Comparison of ENCODE assay signal across 1 cellular context in the genomic region with DNA sequence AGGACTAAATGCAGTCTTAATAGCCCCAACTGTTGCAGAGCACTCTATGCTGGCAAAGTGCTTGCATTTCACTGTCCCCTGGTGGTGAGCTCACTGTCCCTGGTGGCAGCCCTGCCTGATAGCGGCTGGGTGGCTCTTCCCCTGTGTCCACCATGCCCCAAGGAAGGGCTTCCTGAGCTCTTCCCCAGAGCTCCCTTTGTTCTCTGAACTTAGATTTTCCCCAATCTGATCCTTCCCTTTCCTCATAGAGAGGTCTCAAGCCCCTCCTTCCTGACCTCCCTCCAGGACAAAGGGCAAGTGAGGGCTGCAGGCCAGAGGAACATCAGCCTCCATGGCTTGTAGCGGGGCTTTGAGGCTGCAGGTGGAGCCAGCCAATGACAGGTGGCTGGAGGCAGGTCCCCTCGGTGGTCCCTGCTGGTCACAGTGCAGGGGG.
TF ChIP-seq lines count a peak whose summit lies in the region.

No MANE protein-coding gene starts in this region.

TF ChIP-seq in HepG2, 621 proteins besides CTCF, POLR2A, EP300 and RAD21 (continued from another document):
- TF ChIP-seq ZNF574 (CRISPR knock-in tag; IDR thresholded peaks at IDR 0.05) (peak; percentile 55; the same call in 1 of the 2 replicates), ZNF329 (CRISPR knock-in tag; IDR thresholded peaks at IDR 0.05; ENCODE audit: low read depth) (peak; percentile 97), YEATS4 (CRISPR knock-in tag; IDR thresholded peaks at IDR 0.05; ENCODE audit: borderline replicate concordance) (no peak), GABPA (IDR thresholded peaks at IDR 0.05; ENCODE audit: low read depth, low read length) (no peak), GABPA (CRISPR knock-in tag; IDR thresholded peaks at IDR 0.05; ENCODE audit: low read depth) (no peak), ZSCAN9 (CRISPR knock-in tag; IDR thresholded peaks at IDR 0.05; ENCODE audit: borderline replicate concordance) (0 out of 2 replicates have a peak, but pooled peaks have one; percentile 20), HOXA3 (CRISPR knock-in tag; IDR thresholded peaks at IDR 0.05) (peak; percentile 34; the same call in 1 of the 2 replicates), ZNF33A (CRISPR knock-in tag; IDR thresholded peaks at IDR 0.05; ENCODE audit: borderline replicate concordance) (no peak), ZNF549 (CRISPR knock-in tag; IDR thresholded peaks at IDR 0.05) (no peak), SRSF9 (IDR thresholded peaks at IDR 0.05; ENCODE audit: borderline replicate concordance, insufficient read depth, low read depth, low read length, poor library complexity, severe bottlenecking) (no peak), NFIB (CRISPR knock-in tag; IDR thresholded peaks at IDR 0.05; ENCODE audit: borderline replicate concordance) (no peak), SOX5 (CRISPR knock-in tag; IDR thresholded peaks at IDR 0.05; ENCODE audit: borderline replicate concordance) (peak; percentile 22; the same call in 1 of the 2 replicates), RXRB (CRISPR knock-in tag; IDR thresholded peaks at IDR 0.05; ENCODE audit: borderline replicate concordance) (peak; percentile 27; the same call in 1 of the 2 replicates), SPEN (CRISPR knock-in tag; IDR thresholded peaks at IDR 0.05; ENCODE audit: low read depth) (no peak), ZNF616 (CRISPR knock-in tag; IDR thresholded peaks at IDR 0.05; ENCODE audit: low read depth) (no peak), ZFP41 (CRISPR knock-in tag; IDR thresholded peaks at IDR 0.05; ENCODE audit: borderline replicate concordance) (0 out of 2 replicates have a peak, but pooled peaks have one; percentile 56), NR1H2 (CRISPR knock-in tag; IDR thresholded peaks at IDR 0.05; ENCODE audit: borderline replicate concordance, low read depth) (0 out of 2 replicates have a peak, but pooled peaks have one; percentile 13), ZNF619 (CRISPR knock-in tag; IDR thresholded peaks at IDR 0.05) (peak; percentile 63; the same call in 1 of the 2 replicates), THAP9 (CRISPR knock-in tag; IDR thresholded peaks at IDR 0.05; ENCODE audit: borderline replicate concordance) (peak; percentile 99), ARNT (IDR thresholded peaks at IDR 0.05) (no peak), ZNF570 (CRISPR knock-in tag; IDR thresholded peaks at IDR 0.05; ENCODE audit: borderline replicate concordance) (no peak), IRF2 (CRISPR knock-in tag; IDR thresholded peaks at IDR 0.05) (no peak; the same call in 1 of the 2 replicates), POGK (CRISPR knock-in tag; conservative IDR thresholded peaks at IDR 0.05) (0 out of 2 replicates have a peak, but pooled peaks have one; percentile 52), NFYC (CRISPR knock-in tag; IDR thresholded peaks at IDR 0.05) (no peak), FOSL2 (CRISPR knock-in tag; IDR thresholded peaks at IDR 0.05) (peak; percentile 38; the same call in 1 of the 2 replicates), ZNF543 (CRISPR knock-in tag; IDR thresholded peaks at IDR 0.05) (peak; percentile 70; the same call in 1 of the 2 replicates), NR2F6 (IDR thresholded peaks at IDR 0.05) (no peak), NR2F6 (CRISPR knock-in tag; IDR thresholded peaks at IDR 0.05) (no peak), RFXANK (CRISPR knock-in tag; IDR thresholded peaks at IDR 0.05) (no peak), MED8 (CRISPR knock-in tag; IDR thresholded peaks at IDR 0.05; ENCODE audit: insufficient replicate concordance) (no peak), MED1 (CRISPR knock-in tag; IDR thresholded peaks at IDR 0.05) (peak; percentile 55; the same call in 1 of the 2 replicates), ZFX (CRISPR knock-in tag; IDR thresholded peaks at IDR 0.05; ENCODE audit: low read depth) (peak; percentile 29; the same call in 1 of the 2 replicates), TRAFD1 (CRISPR knock-in tag; IDR thresholded peaks at IDR 0.05; ENCODE audit: borderline replicate concordance) (no peak), SMAD9 (CRISPR knock-in tag; IDR thresholded peaks at IDR 0.05) (no peak), ZNF354B (CRISPR knock-in tag; IDR thresholded peaks at IDR 0.05) (no peak), ZNF552 (CRISPR knock-in tag; IDR thresholded peaks at IDR 0.05; ENCODE audit: borderline replicate concordance) (no peak), NCOA1 (CRISPR knock-in tag; IDR thresholded peaks at IDR 0.05) (no peak), TARDBP (CRISPR knock-in tag; IDR thresholded peaks at IDR 0.05) (no peak)
- TF ChIP-seq, protein P1, sequence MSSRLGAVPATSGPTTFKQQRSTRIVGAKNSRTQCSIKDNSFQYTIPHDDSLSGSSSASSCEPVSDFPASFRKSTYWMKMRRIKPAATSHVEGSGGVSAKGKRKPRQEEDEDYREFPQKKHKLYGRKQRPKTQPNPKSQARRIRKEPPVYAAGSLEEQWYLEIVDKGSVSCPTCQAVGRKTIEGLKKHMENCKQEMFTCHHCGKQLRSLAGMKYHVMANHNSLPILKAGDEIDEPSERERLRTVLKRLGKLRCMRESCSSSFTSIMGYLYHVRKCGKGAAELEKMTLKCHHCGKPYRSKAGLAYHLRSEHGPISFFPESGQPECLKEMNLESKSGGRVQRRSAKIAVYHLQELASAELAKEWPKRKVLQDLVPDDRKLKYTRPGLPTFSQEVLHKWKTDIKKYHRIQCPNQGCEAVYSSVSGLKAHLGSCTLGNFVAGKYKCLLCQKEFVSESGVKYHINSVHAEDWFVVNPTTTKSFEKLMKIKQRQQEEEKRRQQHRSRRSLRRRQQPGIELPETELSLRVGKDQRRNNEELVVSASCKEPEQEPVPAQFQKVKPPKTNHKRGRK (CRISPR knock-in tag; IDR thresholded peaks at IDR 0.05) = no peak
- TF ChIP-seq, protein P2, sequence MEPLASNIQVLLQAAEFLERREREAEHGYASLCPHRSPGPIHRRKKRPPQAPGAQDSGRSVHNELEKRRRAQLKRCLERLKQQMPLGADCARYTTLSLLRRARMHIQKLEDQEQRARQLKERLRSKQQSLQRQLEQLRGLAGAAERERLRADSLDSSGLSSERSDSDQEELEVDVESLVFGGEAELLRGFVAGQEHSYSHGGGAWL (CRISPR knock-in tag; IDR thresholded peaks at IDR 0.05) = no peak
- TF ChIP-seq, protein P3, sequence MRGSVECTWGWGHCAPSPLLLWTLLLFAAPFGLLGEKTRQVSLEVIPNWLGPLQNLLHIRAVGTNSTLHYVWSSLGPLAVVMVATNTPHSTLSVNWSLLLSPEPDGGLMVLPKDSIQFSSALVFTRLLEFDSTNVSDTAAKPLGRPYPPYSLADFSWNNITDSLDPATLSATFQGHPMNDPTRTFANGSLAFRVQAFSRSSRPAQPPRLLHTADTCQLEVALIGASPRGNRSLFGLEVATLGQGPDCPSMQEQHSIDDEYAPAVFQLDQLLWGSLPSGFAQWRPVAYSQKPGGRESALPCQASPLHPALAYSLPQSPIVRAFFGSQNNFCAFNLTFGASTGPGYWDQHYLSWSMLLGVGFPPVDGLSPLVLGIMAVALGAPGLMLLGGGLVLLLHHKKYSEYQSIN (CRISPR knock-in tag; IDR thresholded peaks at IDR 0.05; ENCODE audit: borderline replicate concordance) = no peak
- TF ChIP-seq, protein P4, sequence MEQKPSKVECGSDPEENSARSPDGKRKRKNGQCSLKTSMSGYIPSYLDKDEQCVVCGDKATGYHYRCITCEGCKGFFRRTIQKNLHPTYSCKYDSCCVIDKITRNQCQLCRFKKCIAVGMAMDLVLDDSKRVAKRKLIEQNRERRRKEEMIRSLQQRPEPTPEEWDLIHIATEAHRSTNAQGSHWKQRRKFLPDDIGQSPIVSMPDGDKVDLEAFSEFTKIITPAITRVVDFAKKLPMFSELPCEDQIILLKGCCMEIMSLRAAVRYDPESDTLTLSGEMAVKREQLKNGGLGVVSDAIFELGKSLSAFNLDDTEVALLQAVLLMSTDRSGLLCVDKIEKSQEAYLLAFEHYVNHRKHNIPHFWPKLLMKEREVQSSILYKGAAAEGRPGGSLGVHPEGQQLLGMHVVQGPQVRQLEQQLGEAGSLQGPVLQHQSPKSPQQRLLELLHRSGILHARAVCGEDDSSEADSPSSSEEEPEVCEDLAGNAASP (CRISPR knock-in tag; IDR thresholded peaks at IDR 0.05; ENCODE audit: borderline replicate concordance) = 0 out of 2 replicates have a peak, but pooled peaks have one; percentile 23
